In genomic region chr20:34004790-34005457, GRCh38 we compare ENCODE assay signal across 1 cellular context.
TF ChIP-seq lines count a peak whose summit lies in the region.

No MANE protein-coding gene starts in this region.

TF ChIP-seq in GM12878, 131 proteins besides CTCF, POLR2A, EP300 and RAD21:
- TF ChIP-seq, protein P1, sequence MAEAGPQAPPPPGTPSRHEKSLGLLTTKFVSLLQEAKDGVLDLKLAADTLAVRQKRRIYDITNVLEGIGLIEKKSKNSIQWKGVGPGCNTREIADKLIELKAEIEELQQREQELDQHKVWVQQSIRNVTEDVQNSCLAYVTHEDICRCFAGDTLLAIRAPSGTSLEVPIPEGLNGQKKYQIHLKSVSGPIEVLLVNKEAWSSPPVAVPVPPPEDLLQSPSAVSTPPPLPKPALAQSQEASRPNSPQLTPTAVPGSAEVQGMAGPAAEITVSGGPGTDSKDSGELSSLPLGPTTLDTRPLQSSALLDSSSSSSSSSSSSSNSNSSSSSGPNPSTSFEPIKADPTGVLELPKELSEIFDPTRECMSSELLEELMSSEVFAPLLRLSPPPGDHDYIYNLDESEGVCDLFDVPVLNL (IDR thresholded peaks at IDR 0.05; ENCODE audit: low read depth, low read length) = no peak
- TF ChIP-seq FOXK2 (IDR thresholded peaks at IDR 0.05) (0 out of 2 replicates have a peak, but pooled peaks have one; percentile 16), PKNOX1 (IDR thresholded peaks at IDR 0.05) (no peak), RCOR1 (conservative IDR thresholded peaks at IDR 0.05; ENCODE audit: low read depth, low read length) (no peak)
